ENCODE assay signal across 23 cellular contexts in genomic region chr7:18927134-18927533, GRCh38.
A peak's percentile ranks its signal among the peaks of the same experiment; 100 is the strongest.
DNase-seq lines count a peak whose midpoint lies in the region; FAIRE-seq and TF ChIP-seq lines count a peak whose summit lies in the region.
"Had no signal": no experiment of that assay in that cellular context is flagged by ENCODE, and none has a peak within 500 bp of the region (broad histone marks: within the 10 kb centered on the region; RNA-seq: fewer than 3 reads in every experiment).

No MANE protein-coding gene starts in this region.

- no peak overlapping the region for H4K91ac ChIP-seq in neuronal stem cell (ENCODE audit: low read depth, low read length, poor library complexity)

- H2BK5ac ChIP-seq in neuronal stem cell (ENCODE audit: low read length), result no peak overlapping the region

- H3K27me3 ChIP-seq in bronchial epithelial cell (ENCODE audit: control insufficient read depth, insufficient read depth, low read length), result no peaks in the 10 kb centered on the region
- H3K27me3 ChIP-seq in neuronal stem cell (ENCODE audit: control insufficient read depth in 3 of 3, insufficient read depth in 3 of 3, low read depth in 1 of 3, low read length in 3 of 3), result no peaks in the 10 kb centered on the region
- H3K27me3 ChIP-seq in endodermal cell (ENCODE audit: control insufficient read depth, insufficient read depth, low read length, poor library complexity, severe bottlenecking), result no peaks in the 10 kb centered on the region
- H3K27me3 ChIP-seq: left lung, SJSA1 had no signal

- H2BK12ac ChIP-seq in neuronal stem cell (ENCODE audit: low read length), result no peak overlapping the region

- H2AFZ ChIP-seq in neuronal stem cell (ENCODE audit: low read length), result peak overlapping the region; percentile 5
- H2AFZ ChIP-seq: GM23338 had no signal

- no peak overlapping the region for H3K14ac ChIP-seq in neuronal stem cell (ENCODE audit: low read length)

- no peak for TF ChIP-seq POLR2A in lower leg skin (IDR thresholded peaks at IDR 0.05)

- no peak overlapping the region for H3K18ac ChIP-seq in neuronal stem cell (ENCODE audit: low read length)

- H3K36me3 Mint-ChIP-seq in activated T-cell treated with anti-CD3 and anti-CD28 coated beads, Interleukin-2, amount 50 U/mL, for 24 hours (ENCODE audit: low read depth), result no peaks in the 10 kb centered on the region
- H3K36me3 Mint-ChIP-seq in endodermal cell (ENCODE audit: low read depth), result no peaks in the 10 kb centered on the region

- no peaks in the 10 kb centered on the region for H3K9me3 Mint-ChIP-seq in activated T-cell treated with anti-CD3 and anti-CD28 coated beads, Interleukin-2, amount 50 U/mL, for 24 hours
- H3K9me3 Mint-ChIP-seq in endodermal cell, result no peaks in the 10 kb centered on the region
- H3K9me3 Mint-ChIP-seq: GM23338 had no signal

- no peaks in the 10 kb centered on the region for H3K4me1 ChIP-seq in neuronal stem cell (ENCODE audit: control insufficient read depth in 2 of 2, insufficient read depth in 1 of 2, low read depth in 1 of 2, low read length in 2 of 2)
- H3K4me1 ChIP-seq in endodermal cell (ENCODE audit: control insufficient read depth, insufficient read depth, low read length), result no peaks in the 10 kb centered on the region
- H3K4me1 ChIP-seq: left lung, psoas muscle, SJSA1 had no signal

- no peak overlapping the region for H3K4me2 ChIP-seq in neuronal stem cell (ENCODE audit: insufficient read depth, low read length, poor library complexity, severe bottlenecking)
- H3K4me2 ChIP-seq: GM23338 had no signal

- H3K4me3 Mint-ChIP-seq in activated T-cell treated with anti-CD3 and anti-CD28 coated beads, Interleukin-2, amount 50 U/mL, for 24 hours, result no peak overlapping the region
- H3K4me3 Mint-ChIP-seq in endodermal cell, result no peak overlapping the region
- H3K4me3 Mint-ChIP-seq: B cell; GM23338; stimulated activated naive CD8-positive, alpha-beta T cell treated with anti-CD3 and anti-CD28 coated beads, Interleukin-15, amount 100 ng/mL, for 72 hours had no signal

- no peaks in the 10 kb centered on the region for H3K4me1 Mint-ChIP-seq in activated T-cell treated with anti-CD3 and anti-CD28 coated beads, Interleukin-2, amount 50 U/mL, for 24 hours (ENCODE audit: low read depth)
- H3K4me1 Mint-ChIP-seq in endodermal cell, result no peaks in the 10 kb centered on the region
- H3K4me1 Mint-ChIP-seq: B cell; GM23338; stimulated activated naive CD8-positive, alpha-beta T cell treated with anti-CD3 and anti-CD28 coated beads, Interleukin-15, amount 100 ng/mL, for 72 hours had no signal

- no peak overlapping the region for H4K8ac ChIP-seq in neuronal stem cell (ENCODE audit: low read depth, low read length)

- no peak overlapping the region for H3K27ac Mint-ChIP-seq in activated T-cell treated with anti-CD3 and anti-CD28 coated beads, Interleukin-2, amount 50 U/mL, for 24 hours
- H3K27ac Mint-ChIP-seq in endodermal cell, result no peak overlapping the region
- H3K27ac Mint-ChIP-seq: B cell; GM23338; stimulated activated naive CD8-positive, alpha-beta T cell treated with anti-CD3 and anti-CD28 coated beads, Interleukin-15, amount 100 ng/mL, for 72 hours had no signal

- intact Hi-C loops in lower leg skin (cut with DNase I; ENCODE audit: low total_unique reads), result no loop called here

- no peak for TF ChIP-seq CTCF in bronchial epithelial cell (IDR thresholded peaks at IDR 0.05; ENCODE audit: insufficient read depth, low read length, severe bottlenecking)
- no peak for TF ChIP-seq CTCF in lower leg skin (IDR thresholded peaks at IDR 0.05)
- TF ChIP-seq CTCF in endodermal cell (conservative IDR thresholded peaks at IDR 0.05), result no peak

- DNase-seq in EH (ENCODE audit: low read depth) (peak; percentile 35), M059J (ENCODE audit: low read depth) (peak; percentile 16), bronchial epithelial cell (ENCODE audit: low read depth) (peak; percentile 12), neuronal stem cell (ENCODE audit: low spot score) (no peak), lower leg skin (ENCODE audit: low spot score in 2 of 2) (no peak), endodermal cell (no peak)
- no peak for DNase-seq in activated T-cell treated with anti-CD3 and anti-CD28 coated beads, Interleukin-2, amount 50 U/mL, for 24 hours
- no peak for DNase-seq in stimulated activated CD4-positive, alpha-beta T cell treated with anti-CD3 and anti-CD28 coated beads, Interleukin-15, amount 100 ng/mL, for 24 hours
- DNase-seq: activated CD8-positive, alpha-beta memory T cell treated with anti-CD3 and anti-CD28 coated beads, Interleukin-2, amount 50 U/mL, for 4 hours; activated effector memory CD4-positive, alpha-beta T cell treated with Interleukin-2 at 50 U/mL for 16 hours; central memory CD4-positive, alpha-beta T cell; KG1; left lung; NCI-H1930; PC-3; psoas muscle; stimulated activated CD4-positive, alpha-beta T cell treated with anti-CD3 and anti-CD28 coated beads, Interleukin-4, amount 100 ng/mL, for 4 hours; stimulated activated naive CD8-positive, alpha-beta T cell treated with anti-CD3 and anti-CD28 coated beads, Interleukin-15, amount 100 ng/mL, for 72 hours; trophoblast cell; WERI-Rb-1 had no signal

- H3K27ac ChIP-seq in neuronal stem cell (replicated peaks; ENCODE audit: low read length), result no peak overlapping the region
- H3K27ac ChIP-seq in endodermal cell (ENCODE audit: low read depth, low read length), result no peak overlapping the region
- H3K27ac ChIP-seq: left lung, psoas muscle, SJSA1, WERI-Rb-1 had no signal

- no peak overlapping the region for H2BK15ac ChIP-seq in neuronal stem cell (ENCODE audit: low read length)

- H3K9ac ChIP-seq in neuronal stem cell (ENCODE audit: low read depth, low read length, poor library complexity) (no peak overlapping the region), endodermal cell (ENCODE audit: extremely low read depth, low read length, poor library complexity, severe bottlenecking) (no peak overlapping the region)

- H3K79me1 ChIP-seq in neuronal stem cell (ENCODE audit: low read depth, low read length), result no peaks in the 10 kb centered on the region

- H2BK120ac ChIP-seq in neuronal stem cell (ENCODE audit: low read depth, low read length), result no peak overlapping the region

- H3K9me3 ChIP-seq in neuronal stem cell (replicated peaks in 1 of 2; ENCODE audit: control insufficient read depth in 2 of 2, insufficient read depth in 1 of 2, low read depth in 1 of 2, low read length in 2 of 2), result no peaks in the 10 kb centered on the region
- no peaks in the 10 kb centered on the region for H3K9me3 ChIP-seq in endodermal cell (ENCODE audit: control insufficient read depth, low read length)
- H3K9me3 ChIP-seq: left lung, psoas muscle, SJSA1 had no signal

- FAIRE-seq in bronchial epithelial cell (lab: Jason Lieb, UNC), result no peak

- H3K4me3 ChIP-seq in bronchial epithelial cell (ENCODE audit: low read depth, low read length) (no peak overlapping the region), neuronal stem cell (ENCODE audit: low read length in 2 of 2) (no peak overlapping the region), lower leg skin (ENCODE audit: low read depth, poor library complexity, severe bottlenecking) (no peak overlapping the region), endodermal cell (ENCODE audit: low read length) (no peak overlapping the region)
- H3K4me3 ChIP-seq: GM23338, left lung, psoas muscle, SJSA1 had no signal

- no CpG with 5 or more reads among the region's 2 CpGs for WGBS in neuronal stem cell (ENCODE audit: extremely low coverage in 2 of 2, insufficient read length in 2 of 2, insufficient replicate concordance in 1 of 2), 2 donors
- 54 to 56% methylated on average over 2 of the region's 2 CpGs for WGBS in lower leg skin, 2 donors
- WGBS in endodermal cell (ENCODE audit: insufficient coverage in 1 of 2, insufficient read length in 1 of 2), 2 experiments, result 80 to 100% methylated on average over 1 to 2 of the region's 2 CpGs

- H3K36me3 ChIP-seq in bronchial epithelial cell (ENCODE audit: control insufficient read depth, insufficient read depth, low read length) (no peaks in the 10 kb centered on the region), neuronal stem cell (replicated peaks in 1 of 2; ENCODE audit: control insufficient read depth in 2 of 2, insufficient read depth in 2 of 2, low read length in 2 of 2) (no peaks in the 10 kb centered on the region), endodermal cell (ENCODE audit: control insufficient read depth, insufficient read depth, low read length) (no peaks in the 10 kb centered on the region)
- H3K36me3 ChIP-seq: left lung, SJSA1, WERI-Rb-1 had no signal

- no peak overlapping the region for H3K4ac ChIP-seq in neuronal stem cell (ENCODE audit: low read length)

- no peak overlapping the region for H3K23ac ChIP-seq in neuronal stem cell (ENCODE audit: low read depth, low read length, poor library complexity)

- H3K27me3 Mint-ChIP-seq in activated T-cell treated with anti-CD3 and anti-CD28 coated beads, Interleukin-2, amount 50 U/mL, for 24 hours, result no peaks in the 10 kb centered on the region
- H3K27me3 Mint-ChIP-seq in endodermal cell (ENCODE audit: insufficient read depth), result no peaks in the 10 kb centered on the region
- H3K27me3 Mint-ChIP-seq: B cell; stimulated activated naive CD8-positive, alpha-beta T cell treated with anti-CD3 and anti-CD28 coated beads, Interleukin-15, amount 100 ng/mL, for 72 hours had no signal

- H2AK5ac ChIP-seq in neuronal stem cell (ENCODE audit: low read depth, low read length), result no peak overlapping the region

Comparison
In these comparisons a context has a peak if more than half of its experiments do, and no peak if none do; other contexts are left out.
1. DNase-seq: peak in EH (single experiment), M059J (single experiment) and bronchial epithelial cell (single experiment); none in neuronal stem cell (single experiment), activated T-cell treated with anti-CD3 and anti-CD28 coated beads, Interleukin-2, amount 50 U/mL, for 24 hours (single experiment), lower leg skin (0 of 2), stimulated activated CD4-positive, alpha-beta T cell treated with anti-CD3 and anti-CD28 coated beads, Interleukin-15, amount 100 ng/mL, for 24 hours (single experiment) and endodermal cell (single experiment).